26 cellular contexts compared by ENCODE assay signal in genomic region chr10:87038786-87039185, GRCh38. TPM values are rescaled to one million over a fixed set of nuclear protein-coding genes. Genes with fewer than 3 reads are reported as not detected.
DNase-seq lines count a peak whose midpoint lies in the region; ATAC-seq, FAIRE-seq and TF ChIP-seq lines count a peak whose summit lies in the region.
"Had no signal": no experiment of that assay in that cellular context is flagged by ENCODE, and none has a peak within 500 bp of the region (broad histone marks: within the 10 kb centered on the region; RNA-seq: fewer than 3 reads in every experiment).

No MANE protein-coding gene starts in this region.

- no peak overlapping the region for H3K27ac ChIP-seq in HepG2 (ENCODE audit: extremely low read length, insufficient read depth, low read length)
- no peak overlapping the region for H3K27ac ChIP-seq in upper lobe of left lung
- H3K27ac ChIP-seq: adrenal gland, cardiac muscle cell, HL-60, sigmoid colon had no signal

- H3K4me1 Mint-ChIP-seq in stimulated activated naive CD8-positive, alpha-beta T cell treated with anti-CD3 and anti-CD28 coated beads, Interleukin-15, amount 100 ng/mL, for 72 hours: no peaks in the 10 kb centered on the region
- H3K4me1 Mint-ChIP-seq: activated CD8-positive, alpha-beta memory T cell treated with anti-CD3 and anti-CD28 coated beads, Interleukin-2, amount 10 ng/mL, durations not matched to agents 7 days and 5 days had no signal

- H3K9ac ChIP-seq in HepG2 (ENCODE audit: insufficient read depth, low read depth, low read length): no peak overlapping the region

- no peaks in the 10 kb centered on the region for H3K9me3 ChIP-seq in HepG2 (ENCODE audit: low read length)
- H3K9me3 ChIP-seq in upper lobe of left lung: no peaks in the 10 kb centered on the region
- H3K9me3 ChIP-seq: adrenal gland, sigmoid colon had no signal

- BruUV-seq in HepG2 (replicated peaks; lab: Mats Ljungman, UMichigan): no TSS peak

- POLR2A ChIA-PET in HepG2 (lab: Yijun Ruan, JAX): no interaction called here

- H3K36me3 ChIP-seq in HepG2 (replicated peaks in 1 of 2; ENCODE audit: control insufficient read depth in 1 of 2, insufficient read depth in 2 of 2, low read length in 2 of 2): no peaks in the 10 kb centered on the region
- peaks cover 0 to 3% (median 2%) of the 10 kb centered on the region in 4 donors for H3K36me3 ChIP-seq in upper lobe of left lung
- H3K36me3 ChIP-seq: adrenal gland, cardiac muscle cell had no signal

- ATAC-seq in stimulated activated naive CD8-positive, alpha-beta T cell treated with anti-CD3 and anti-CD28 coated beads, Interleukin-15, Interleukin-2, amounts not matched to agents 100 U/mL and 50 U/mL, for 24 hours: peak; percentile 23
- no peak for ATAC-seq in stimulated activated naive CD8-positive, alpha-beta T cell treated with anti-CD3 and anti-CD28 coated beads, Interleukin-15, amount 100 ng/mL, for 72 hours
- peak; percentile 54 for ATAC-seq in HepG2
- ATAC-seq in upper lobe of left lung (ENCODE audit: low FRiP score in 2 of 2): peak; percentile 28 to 43
- ATAC-seq: activated CD8-positive, alpha-beta memory T cell treated with anti-CD3 and anti-CD28 coated beads, Interleukin-2, amount 10 ng/mL, durations not matched to agents 7 days and 5 days; left ventricle myocardium superior had no signal

- H3K9me3 Mint-ChIP-seq in stimulated activated naive CD8-positive, alpha-beta T cell treated with anti-CD3 and anti-CD28 coated beads, Interleukin-15, amount 100 ng/mL, for 72 hours: no peaks in the 10 kb centered on the region

- H3K4me3 ChIP-seq in cardiac fibroblast (replicated peaks in 1 of 2; ENCODE audit: low read depth in 2 of 2, low read length in 2 of 2) (no peak overlapping the region), HepG2 (replicated peaks in 1 of 3; ENCODE audit: insufficient read depth in 1 of 3, low read depth in 2 of 3, low read length in 3 of 3) (no peak overlapping the region), upper lobe of left lung (no peak overlapping the region)
- H3K4me3 ChIP-seq: adrenal gland, cardiac muscle cell, sigmoid colon had no signal

- TF ChIP-seq POLR2A in HepG2 (IDR thresholded peaks at IDR 0.05; ENCODE audit: insufficient read depth in 1 of 2, low read depth in 2 of 2, low read length in 2 of 2) (no peak), upper lobe of left lung (IDR thresholded peaks at IDR 0.05) (no peak)

- H3K4me3 Mint-ChIP-seq in stimulated activated naive CD8-positive, alpha-beta T cell treated with anti-CD3 and anti-CD28 coated beads, Interleukin-15, amount 100 ng/mL, for 72 hours: no peak overlapping the region
- H3K4me3 Mint-ChIP-seq: activated CD8-positive, alpha-beta memory T cell treated with anti-CD3 and anti-CD28 coated beads, Interleukin-2, amount 10 ng/mL, durations not matched to agents 7 days and 5 days; IgD-negative memory B cell had no signal

- no peak overlapping the region for H2AFZ ChIP-seq in HepG2 (ENCODE audit: low read length)

- H3K27me3 Mint-ChIP-seq in stimulated activated naive CD8-positive, alpha-beta T cell treated with anti-CD3 and anti-CD28 coated beads, Interleukin-15, amount 100 ng/mL, for 72 hours: no peaks in the 10 kb centered on the region

- in situ Hi-C loops in HepG2 (cut with HindIII; ENCODE audit: extremely low pct_ligation_motif_present, low pct_unique_long_range_greater_than_20kb): no loop called here

- no peak overlapping the region for H3K4me2 ChIP-seq in HepG2 (ENCODE audit: low read depth, low read length)

- TF ChIP-seq RAD21 in HepG2 (CRISPR knock-in tag; IDR thresholded peaks at IDR 0.05): no peak

- TF ChIP-seq CTCF in cardiac fibroblast (IDR thresholded peaks at IDR 0.05; ENCODE audit: low read depth, low read length) (no peak), HepG2 (CRISPR knock-in tag; IDR thresholded peaks at IDR 0.05) (no peak), upper lobe of left lung (IDR thresholded peaks at IDR 0.05) (no peak)

- H3K27ac Mint-ChIP-seq in stimulated activated naive CD8-positive, alpha-beta T cell treated with anti-CD3 and anti-CD28 coated beads, Interleukin-15, amount 100 ng/mL, for 72 hours: no peak overlapping the region
- H3K27ac Mint-ChIP-seq: activated CD8-positive, alpha-beta memory T cell treated with anti-CD3 and anti-CD28 coated beads, Interleukin-2, amount 10 ng/mL, durations not matched to agents 7 days and 5 days; IgD-negative memory B cell had no signal

- intact Hi-C loops in HepG2 (cut with micrococcal nuclease; ENCODE audit: unreplicated experiment): no loop called here

- FAIRE-seq in HepG2 (lab: Jason Lieb, UNC): no peak
- FAIRE-seq: A204.1 had no signal

- no peak for TF ChIP-seq EP300 in HepG2 (IDR thresholded peaks at IDR 0.05; ENCODE audit: low read depth in 2 of 2, low read length in 2 of 2)
- no peak for TF ChIP-seq EP300 in HepG2 (CRISPR knock-in tag; IDR thresholded peaks at IDR 0.05; ENCODE audit: borderline replicate concordance)
- TF ChIP-seq EP300 in upper lobe of left lung (IDR thresholded peaks at IDR 0.05): no peak

- no peak for DNase-seq in stimulated activated naive CD8-positive, alpha-beta T cell treated with anti-CD3 and anti-CD28 coated beads, Interleukin-15, Interleukin-2, amounts not matched to agents 100 U/mL and 50 U/mL, for 24 hours
- DNase-seq in stimulated activated naive CD8-positive, alpha-beta T cell treated with anti-CD3 and anti-CD28 coated beads, Interleukin-15, amount 100 ng/mL, for 72 hours: no peak
- peak; percentile 6 to 27 for DNase-seq in cardiac fibroblast (ENCODE audit: low read depth in 2 of 2)
- DNase-seq in HepG2 (ENCODE audit: low spot score): no peak
- no peak for DNase-seq in upper lobe of left lung
- DNase-seq in EL: no peak
- DNase-seq in activated effector memory CD4-positive, alpha-beta T cell treated with anti-CD3 and anti-CD28 coated beads, Interleukin-2, amount 50 U/mL, for 16 hours: no peak
- no peak for DNase-seq in NCI-H345 (lab: John Stamatoyannopoulos, UW)
- DNase-seq: activated CD4-positive, alpha-beta T cell treated with anti-CD3 and anti-CD28 coated beads for 4 hours; activated CD8-positive, alpha-beta memory T cell treated with anti-CD3 and anti-CD28 coated beads, Interleukin-2, amount 10 ng/mL, durations not matched to agents 7 days and 5 days; activated gamma-delta T cell; adrenal gland; C1 segment of cervical spinal cord; glutamatergic neuron; left ventricle myocardium superior; NCI-H187 treated with DMSO at 0.1 percent for 48 hours; NCI-H2227 treated with DMSO at 0.1 percent for 48 hours; occipital lobe; sigmoid colon; stimulated activated CD4-positive, alpha-beta T cell treated with anti-CD3 and anti-CD28 coated beads, Interleukin-1b, Interleukin-23, amount 100 ng/mL, for 48 hours had no signal

- no CpG with 5 or more reads among the region's 2 CpGs for WGBS in HepG2 (ENCODE audit: low lambda C conversion rate)
- WGBS in upper lobe of left lung, 2 donors: 98 to 100% methylated on average over 2 of the region's 2 CpGs

- CTCF ChIA-PET in HepG2 (lab: Yijun Ruan, JAX; ENCODE audit: low intra/inter-chr PET ratio, low total read pairs): no interaction called here

- H3K79me2 ChIP-seq in HepG2 (ENCODE audit: insufficient read depth, low read length): no peaks in the 10 kb centered on the region

- H3K27me3 ChIP-seq in HepG2 (ENCODE audit: control insufficient read depth in 1 of 2, insufficient read depth in 2 of 2, low read length in 2 of 2) (no peaks in the 10 kb centered on the region; a peak in 1 of 5 replicates), upper lobe of left lung (no peaks in the 10 kb centered on the region)
- H3K27me3 ChIP-seq: adrenal gland, cardiac muscle cell, sigmoid colon had no signal

- H3K4me1 ChIP-seq in HepG2 (ENCODE audit: insufficient read depth, low read length) (no peaks in the 10 kb centered on the region), upper lobe of left lung (no peaks in the 10 kb centered on the region)
- H3K4me1 ChIP-seq: adrenal gland, sigmoid colon had no signal

- no peaks in the 10 kb centered on the region for H4K20me1 ChIP-seq in HepG2 (ENCODE audit: insufficient read depth, low read length)

RNA-seq across cellular contexts. Expression of gene FAM25A, which starts 18.7 kb away (rescaled TPM):
- total RNA-seq in HepG2 (2016; rRNA removed; fragmentation: Illumina TruSeq; extraction: Trizol) (not detected in 2 replicates), upper lobe of left lung (not detected)
- not detected in 2 replicates for total RNA-seq in HepG2 (2016; cell fraction: cytosol; rRNA removed; fragmentation: Illumina TruSeq; extraction: Trizol; ENCODE audit: low read depth)
- not detected in 2 replicates for total RNA-seq in HepG2 (2016; cell fraction: insoluble cytoplasmic fraction; rRNA removed; fragmentation: Illumina TruSeq; extraction: Trizol)
- not detected in 2 replicates for total RNA-seq in HepG2 (2016; cell fraction: membrane; rRNA removed; fragmentation: Illumina TruSeq; extraction: Trizol)
- total RNA-seq in HepG2 (2016; cell fraction: nucleus; rRNA removed; fragmentation: Illumina TruSeq; extraction: Trizol): not detected in 2 replicates
- not detected in 2 replicates for polyA plus RNA-seq in HepG2 (2011; rRNA removed)
- polyA plus RNA-seq in HepG2 (2011; cell fraction: cytosol; rRNA removed): not detected in 2 replicates
- polyA plus RNA-seq in HepG2 (2011; cell fraction: nucleus; rRNA removed): not detected in 2 replicates
- polyA plus RNA-seq in HepG2 (2012): not detected in 2 replicates
- not detected in 2 replicates for polyA plus RNA-seq in HepG2 (2016; cell fraction: cytosol; fragmentation: Illumina TruSeq; extraction: Trizol; ENCODE audit: low read depth)
- not detected in 2 replicates for polyA plus RNA-seq in HepG2 (2016; cell fraction: insoluble cytoplasmic fraction; fragmentation: Illumina TruSeq; extraction: Trizol; ENCODE audit: low read depth)
- polyA plus RNA-seq in HepG2 (2016; cell fraction: membrane; fragmentation: Illumina TruSeq; extraction: Trizol; ENCODE audit: low read depth): not detected in 2 replicates
- not detected in 2 replicates for polyA plus RNA-seq in HepG2 (2016; cell fraction: nucleus; fragmentation: Illumina TruSeq; extraction: Trizol; ENCODE audit: insufficient read depth, low read depth)
- polyA minus RNA-seq in HepG2 (2011; rRNA and poly(A)+ RNA removed; ENCODE audit: low replicate concordance): not detected in 2 replicates
- not detected in 2 replicates for polyA minus RNA-seq in HepG2 (2011; cell fraction: cytosol; rRNA and poly(A)+ RNA removed)
- polyA minus RNA-seq in HepG2 (2011; cell fraction: nucleus; rRNA and poly(A)+ RNA removed): not detected in 2 replicates
- total RNA-seq: activated CD8-positive, alpha-beta memory T cell treated with anti-CD3 and anti-CD28 coated beads, Interleukin-2, amount 10 ng/mL, durations not matched to agents 7 days and 5 days; cardiac muscle cell; dermis microvascular lymphatic vessel endothelial cell; G401; left ventricle myocardium superior; occipital lobe; sigmoid colon had no signal
- polyA plus RNA-seq: cardiac muscle cell, IgD-negative memory B cell, sigmoid colon had no signal

RNA-seq across cellular contexts. Expression of gene GLUD1, which starts 55.9 kb away (rescaled TPM):
- total RNA-seq in HepG2 (2016; rRNA removed; fragmentation: Illumina TruSeq; extraction: Trizol) (798 and 1,108 TPM in 2 replicates), upper lobe of left lung (100 to 1,000 TPM in 5 of 6 donors, 10 to 100 TPM in 1; 66.0 to 144 (median 116) TPM)
- total RNA-seq in HepG2 (2016; cell fraction: cytosol; rRNA removed; fragmentation: Illumina TruSeq; extraction: Trizol; ENCODE audit: low read depth): 64.0 and 73.9 TPM in 2 replicates
- 786 and 1,126 TPM in 2 replicates for total RNA-seq in HepG2 (2016; cell fraction: insoluble cytoplasmic fraction; rRNA removed; fragmentation: Illumina TruSeq; extraction: Trizol)
- 188 and 209 TPM in 2 replicates for total RNA-seq in HepG2 (2016; cell fraction: membrane; rRNA removed; fragmentation: Illumina TruSeq; extraction: Trizol)
- 366 and 405 TPM in 2 replicates for total RNA-seq in HepG2 (2016; cell fraction: nucleus; rRNA removed; fragmentation: Illumina TruSeq; extraction: Trizol)
- polyA plus RNA-seq in HepG2 (2011; rRNA removed): 286 and 301 TPM in 2 replicates
- polyA plus RNA-seq in HepG2 (2011; cell fraction: cytosol; rRNA removed): 188 and 249 TPM in 2 replicates
- 143 and 202 TPM in 2 replicates for polyA plus RNA-seq in HepG2 (2011; cell fraction: nucleus; rRNA removed)
- polyA plus RNA-seq in HepG2 (2012): 464 and 581 TPM in 2 replicates
- polyA plus RNA-seq in HepG2 (2016; cell fraction: cytosol; fragmentation: Illumina TruSeq; extraction: Trizol; ENCODE audit: low read depth): 39.0 and 41.7 TPM in 2 replicates
- polyA plus RNA-seq in HepG2 (2016; cell fraction: insoluble cytoplasmic fraction; fragmentation: Illumina TruSeq; extraction: Trizol; ENCODE audit: low read depth): 924 and 945 TPM in 2 replicates
- 110 and 122 TPM in 2 replicates for polyA plus RNA-seq in HepG2 (2016; cell fraction: membrane; fragmentation: Illumina TruSeq; extraction: Trizol; ENCODE audit: low read depth)
- 429 and 441 TPM in 2 replicates for polyA plus RNA-seq in HepG2 (2016; cell fraction: nucleus; fragmentation: Illumina TruSeq; extraction: Trizol; ENCODE audit: insufficient read depth, low read depth)
- 55.8 and 268 TPM in 2 replicates for polyA minus RNA-seq in HepG2 (2011; rRNA and poly(A)+ RNA removed; ENCODE audit: low replicate concordance)
- polyA minus RNA-seq in HepG2 (2011; cell fraction: cytosol; rRNA and poly(A)+ RNA removed): 325 and 361 TPM in 2 replicates
- polyA minus RNA-seq in HepG2 (2011; cell fraction: nucleus; rRNA and poly(A)+ RNA removed): 171 and 236 TPM in 2 replicates

RNA-seq across cellular contexts. Expression of gene SHLD2, which starts 56.2 kb away (rescaled TPM):
- total RNA-seq in HepG2 (2016; rRNA removed; fragmentation: Illumina TruSeq; extraction: Trizol) (53.7 and 79.4 TPM in 2 replicates), upper lobe of left lung (10 to 100 TPM; 19.8 to 38.7 (median 26.4) TPM)
- total RNA-seq in HepG2 (2016; cell fraction: cytosol; rRNA removed; fragmentation: Illumina TruSeq; extraction: Trizol; ENCODE audit: low read depth): 27.4 and 29.8 TPM in 2 replicates
- 54.2 and 78.8 TPM in 2 replicates for total RNA-seq in HepG2 (2016; cell fraction: insoluble cytoplasmic fraction; rRNA removed; fragmentation: Illumina TruSeq; extraction: Trizol)
- 64.3 and 72.7 TPM in 2 replicates for total RNA-seq in HepG2 (2016; cell fraction: membrane; rRNA removed; fragmentation: Illumina TruSeq; extraction: Trizol)
- total RNA-seq in HepG2 (2016; cell fraction: nucleus; rRNA removed; fragmentation: Illumina TruSeq; extraction: Trizol): 45.4 and 47.2 TPM in 2 replicates
- polyA plus RNA-seq in HepG2 (2011; rRNA removed): 22.6 and 25.7 TPM in 2 replicates
- 9.1 and 15.2 TPM in 2 replicates for polyA plus RNA-seq in HepG2 (2011; cell fraction: cytosol; rRNA removed)
- polyA plus RNA-seq in HepG2 (2011; cell fraction: nucleus; rRNA removed): 11.8 and 16.3 TPM in 2 replicates
- 32.6 and 35.2 TPM in 2 replicates for polyA plus RNA-seq in HepG2 (2012)
- 12.4 and 15.4 TPM in 2 replicates for polyA plus RNA-seq in HepG2 (2016; cell fraction: cytosol; fragmentation: Illumina TruSeq; extraction: Trizol; ENCODE audit: low read depth)
- 46.3 and 51.5 TPM in 2 replicates for polyA plus RNA-seq in HepG2 (2016; cell fraction: insoluble cytoplasmic fraction; fragmentation: Illumina TruSeq; extraction: Trizol; ENCODE audit: low read depth)
- 29.5 and 30.4 TPM in 2 replicates for polyA plus RNA-seq in HepG2 (2016; cell fraction: membrane; fragmentation: Illumina TruSeq; extraction: Trizol; ENCODE audit: low read depth)
- polyA plus RNA-seq in HepG2 (2016; cell fraction: nucleus; fragmentation: Illumina TruSeq; extraction: Trizol; ENCODE audit: insufficient read depth, low read depth): 45.4 and 46.0 TPM in 2 replicates
- polyA minus RNA-seq in HepG2 (2011; rRNA and poly(A)+ RNA removed; ENCODE audit: low replicate concordance): 12.5 and 21.0 TPM in 2 replicates
- 22.2 and 26.3 TPM in 2 replicates for polyA minus RNA-seq in HepG2 (2011; cell fraction: cytosol; rRNA and poly(A)+ RNA removed)
- polyA minus RNA-seq in HepG2 (2011; cell fraction: nucleus; rRNA and poly(A)+ RNA removed): 45.1 and 52.1 TPM in 2 replicates

Comparison
In these comparisons a context has a peak if more than half of its experiments do, and no peak if none do; other contexts are left out.
1. DNase-seq: peak in cardiac fibroblast (2 of 2); none in stimulated activated naive CD8-positive, alpha-beta T cell treated with anti-CD3 and anti-CD28 coated beads, Interleukin-15, Interleukin-2, amounts not matched to agents 100 U/mL and 50 U/mL, for 24 hours (single experiment), stimulated activated naive CD8-positive, alpha-beta T cell treated with anti-CD3 and anti-CD28 coated beads, Interleukin-15, amount 100 ng/mL, for 72 hours (0 of 2), HepG2 (single experiment), upper lobe of left lung (0 of 2), EL (single experiment), activated effector memory CD4-positive, alpha-beta T cell treated with anti-CD3 and anti-CD28 coated beads, Interleukin-2, amount 50 U/mL, for 16 hours (single experiment) and NCI-H345 (single experiment).